ENCODE assay signal across 1 cellular context in genomic region chr3:16860234-16860633, GRCh38.
TF ChIP-seq lines count a peak whose summit lies in the region.

No MANE protein-coding gene starts in this region.

TF ChIP-seq in SK-N-SH, 30 proteins besides CTCF, POLR2A, EP300 and RAD21 (continued from another document):
- TF ChIP-seq RXRA (IDR thresholded peaks at IDR 0.05; ENCODE audit: borderline replicate concordance, low read depth) (no peak), GATA2 (CRISPR knock-in tag; IDR thresholded peaks at IDR 0.05) (0 out of 2 replicates have a peak, but pooled peaks have one; percentile 0)
TF ChIP-seq in SK-N-SH: peak in this region for 1.
